In the genomic region with DNA sequence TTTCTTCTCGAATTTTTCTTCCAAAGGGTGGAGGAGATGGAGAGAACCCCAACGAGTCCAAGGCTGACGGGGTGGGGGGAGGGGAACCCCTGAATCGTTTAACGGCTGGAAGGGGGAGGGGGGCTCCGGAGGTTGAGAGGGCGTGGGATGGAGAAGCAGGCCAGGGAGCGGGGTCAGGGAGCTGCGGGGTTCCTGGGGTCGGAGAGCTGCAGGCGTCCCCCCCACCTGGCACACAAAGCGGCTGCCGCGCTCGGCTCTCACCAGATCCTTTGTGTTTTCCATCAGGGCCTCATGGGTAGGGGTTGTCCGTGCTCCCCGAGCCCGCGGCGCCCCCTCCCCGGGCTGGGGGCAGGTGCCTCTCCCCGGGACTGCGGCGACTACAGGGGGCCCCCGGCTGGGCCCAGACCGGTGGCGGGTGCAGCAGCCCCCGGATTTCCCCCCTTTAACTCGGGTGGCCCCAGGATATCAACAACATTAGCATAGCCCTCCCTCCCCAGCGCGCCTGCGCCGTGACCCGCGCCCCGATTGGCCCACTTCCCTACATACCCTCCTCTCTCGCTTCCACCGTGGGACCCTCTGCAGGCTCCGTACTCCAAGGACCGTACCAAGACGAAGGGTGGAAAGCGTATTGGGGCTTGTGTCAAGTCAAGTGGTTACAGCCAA, we compare ENCODE assay signal across 1 cellular context.
TF ChIP-seq lines count a peak whose summit lies in the region.

A gene (minus strand): TSS at position 476 of the 663 bp plus-strand sequence. CDS start 34,888 bp downstream, outside the sequence.

TF ChIP-seq in HepG2, 621 proteins besides CTCF, POLR2A, EP300 and RAD21 (continued from another document and continues in another):
- TF ChIP-seq ZNF253 (CRISPR knock-in tag; IDR thresholded peaks at IDR 0.05; ENCODE audit: borderline replicate concordance) (0 out of 2 replicates have a peak, but pooled peaks have one; percentile 10), ARNT (IDR thresholded peaks at IDR 0.05) (no peak), FOXA3 (CRISPR knock-in tag; IDR thresholded peaks at IDR 0.05) (peak; percentile 31; the same call in 1 of the 2 replicates), IRX3 (CRISPR knock-in tag; IDR thresholded peaks at IDR 0.05; ENCODE audit: borderline replicate concordance, low read depth) (no peak), TGIF2 (CRISPR knock-in tag; IDR thresholded peaks at IDR 0.05) (no peak; the same call in 1 of the 2 replicates), MTA3 (CRISPR knock-in tag; IDR thresholded peaks at IDR 0.05) (no peak), IKZF4 (CRISPR knock-in tag; IDR thresholded peaks at IDR 0.05; ENCODE audit: borderline replicate concordance, low read depth, not compliant biosample characterization) (no peak), HOXD1 (CRISPR knock-in tag; IDR thresholded peaks at IDR 0.05) (no peak), ZNF446 (CRISPR knock-in tag; IDR thresholded peaks at IDR 0.05) (no peak), SOX13 (IDR thresholded peaks at IDR 0.05) (no peak), SOX13 (CRISPR knock-in tag; conservative IDR thresholded peaks at IDR 0.05 in 1 of 2, IDR thresholded peaks at IDR 0.05 in 1 of 2) (no peak; a peak in 1 of 4 replicates), SCMH1 (CRISPR knock-in tag; IDR thresholded peaks at IDR 0.05; ENCODE audit: borderline replicate concordance) (no peak), ZNF552 (CRISPR knock-in tag; IDR thresholded peaks at IDR 0.05; ENCODE audit: borderline replicate concordance) (no peak), MTF2 (CRISPR knock-in tag; IDR thresholded peaks at IDR 0.05; ENCODE audit: borderline replicate concordance) (no peak), ZNF629 (CRISPR knock-in tag; conservative IDR thresholded peaks at IDR 0.05) (no peak), TEAD3 (CRISPR knock-in tag; optimal IDR thresholded peaks at IDR 0.05; ENCODE audit: borderline replicate concordance) (peak; percentile 40), HNRNPLL (IDR thresholded peaks at IDR 0.05; ENCODE audit: low read depth, low read length, poor library complexity, severe bottlenecking) (no peak), ZNF572 (CRISPR knock-in tag; IDR thresholded peaks at IDR 0.05) (peak; percentile 66; the same call in 1 of the 2 replicates), ZNF747 (CRISPR knock-in tag; IDR thresholded peaks at IDR 0.05; ENCODE audit: borderline replicate concordance) (no peak), TRIM24 (CRISPR knock-in tag; IDR thresholded peaks at IDR 0.05) (no peak), ZNF354B (CRISPR knock-in tag; IDR thresholded peaks at IDR 0.05) (no peak), KMT2B (CRISPR knock-in tag; IDR thresholded peaks at IDR 0.05) (no peak; the same call in 1 of the 2 replicates), HOXA9 (CRISPR knock-in tag; IDR thresholded peaks at IDR 0.05; ENCODE audit: borderline replicate concordance) (no peak), MAFG (CRISPR knock-in tag; IDR thresholded peaks at IDR 0.05) (no peak)
- TF ChIP-seq, protein P1, sequence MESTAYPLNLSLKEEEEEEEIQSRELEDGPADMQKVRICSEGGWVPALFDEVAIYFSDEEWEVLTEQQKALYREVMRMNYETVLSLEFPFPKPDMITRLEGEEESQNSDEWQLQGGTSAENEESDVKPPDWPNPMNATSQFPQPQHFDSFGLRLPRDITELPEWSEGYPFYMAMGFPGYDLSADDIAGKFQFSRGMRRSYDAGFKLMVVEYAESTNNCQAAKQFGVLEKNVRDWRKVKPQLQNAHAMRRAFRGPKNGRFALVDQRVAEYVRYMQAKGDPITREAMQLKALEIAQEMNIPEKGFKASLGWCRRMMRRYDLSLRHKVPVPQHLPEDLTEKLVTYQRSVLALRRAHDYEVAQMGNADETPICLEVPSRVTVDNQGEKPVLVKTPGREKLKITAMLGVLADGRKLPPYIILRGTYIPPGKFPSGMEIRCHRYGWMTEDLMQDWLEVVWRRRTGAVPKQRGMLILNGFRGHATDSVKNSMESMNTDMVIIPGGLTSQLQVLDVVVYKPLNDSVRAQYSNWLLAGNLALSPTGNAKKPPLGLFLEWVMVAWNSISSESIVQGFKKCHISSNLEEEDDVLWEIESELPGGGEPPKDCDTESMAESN (CRISPR knock-in tag; conservative IDR thresholded peaks at IDR 0.05), result no peak
- TF ChIP-seq, protein P2, sequence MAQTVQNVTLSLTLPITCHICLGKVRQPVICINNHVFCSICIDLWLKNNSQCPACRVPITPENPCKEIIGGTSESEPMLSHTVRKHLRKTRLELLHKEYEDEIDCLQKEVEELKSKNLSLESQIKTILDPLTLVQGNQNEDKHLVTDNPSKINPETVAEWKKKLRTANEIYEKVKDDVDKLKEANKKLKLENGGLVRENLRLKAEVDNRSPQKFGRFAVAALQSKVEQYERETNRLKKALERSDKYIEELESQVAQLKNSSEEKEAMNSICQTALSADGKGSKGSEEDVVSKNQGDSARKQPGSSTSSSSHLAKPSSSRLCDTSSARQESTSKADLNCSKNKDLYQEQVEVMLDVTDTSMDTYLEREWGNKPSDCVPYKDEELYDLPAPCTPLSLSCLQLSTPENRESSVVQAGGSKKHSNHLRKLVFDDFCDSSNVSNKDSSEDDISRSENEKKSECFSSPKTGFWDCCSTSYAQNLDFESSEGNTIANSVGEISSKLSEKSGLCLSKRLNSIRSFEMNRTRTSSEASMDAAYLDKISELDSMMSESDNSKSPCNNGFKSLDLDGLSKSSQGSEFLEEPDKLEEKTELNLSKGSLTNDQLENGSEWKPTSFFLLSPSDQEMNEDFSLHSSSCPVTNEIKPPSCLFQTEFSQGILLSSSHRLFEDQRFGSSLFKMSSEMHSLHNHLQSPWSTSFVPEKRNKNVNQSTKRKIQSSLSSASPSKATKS (CRISPR knock-in tag; IDR thresholded peaks at IDR 0.05), result no peak
- TF ChIP-seq, protein P3, sequence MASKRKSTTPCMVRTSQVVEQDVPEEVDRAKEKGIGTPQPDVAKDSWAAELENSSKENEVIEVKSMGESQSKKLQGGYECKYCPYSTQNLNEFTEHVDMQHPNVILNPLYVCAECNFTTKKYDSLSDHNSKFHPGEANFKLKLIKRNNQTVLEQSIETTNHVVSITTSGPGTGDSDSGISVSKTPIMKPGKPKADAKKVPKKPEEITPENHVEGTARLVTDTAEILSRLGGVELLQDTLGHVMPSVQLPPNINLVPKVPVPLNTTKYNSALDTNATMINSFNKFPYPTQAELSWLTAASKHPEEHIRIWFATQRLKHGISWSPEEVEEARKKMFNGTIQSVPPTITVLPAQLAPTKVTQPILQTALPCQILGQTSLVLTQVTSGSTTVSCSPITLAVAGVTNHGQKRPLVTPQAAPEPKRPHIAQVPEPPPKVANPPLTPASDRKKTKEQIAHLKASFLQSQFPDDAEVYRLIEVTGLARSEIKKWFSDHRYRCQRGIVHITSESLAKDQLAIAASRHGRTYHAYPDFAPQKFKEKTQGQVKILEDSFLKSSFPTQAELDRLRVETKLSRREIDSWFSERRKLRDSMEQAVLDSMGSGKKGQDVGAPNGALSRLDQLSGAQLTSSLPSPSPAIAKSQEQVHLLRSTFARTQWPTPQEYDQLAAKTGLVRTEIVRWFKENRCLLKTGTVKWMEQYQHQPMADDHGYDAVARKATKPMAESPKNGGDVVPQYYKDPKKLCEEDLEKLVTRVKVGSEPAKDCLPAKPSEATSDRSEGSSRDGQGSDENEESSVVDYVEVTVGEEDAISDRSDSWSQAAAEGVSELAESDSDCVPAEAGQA (IDR thresholded peaks at IDR 0.05; ENCODE audit: low read depth), result no peak; the same call in 1 of the 2 replicates
- TF ChIP-seq, protein P3 (CRISPR knock-in tag; IDR thresholded peaks at IDR 0.05; ENCODE audit: borderline replicate concordance), result 0 out of 2 replicates have a peak, but pooled peaks have one; percentile 21
- TF ChIP-seq, protein P4, sequence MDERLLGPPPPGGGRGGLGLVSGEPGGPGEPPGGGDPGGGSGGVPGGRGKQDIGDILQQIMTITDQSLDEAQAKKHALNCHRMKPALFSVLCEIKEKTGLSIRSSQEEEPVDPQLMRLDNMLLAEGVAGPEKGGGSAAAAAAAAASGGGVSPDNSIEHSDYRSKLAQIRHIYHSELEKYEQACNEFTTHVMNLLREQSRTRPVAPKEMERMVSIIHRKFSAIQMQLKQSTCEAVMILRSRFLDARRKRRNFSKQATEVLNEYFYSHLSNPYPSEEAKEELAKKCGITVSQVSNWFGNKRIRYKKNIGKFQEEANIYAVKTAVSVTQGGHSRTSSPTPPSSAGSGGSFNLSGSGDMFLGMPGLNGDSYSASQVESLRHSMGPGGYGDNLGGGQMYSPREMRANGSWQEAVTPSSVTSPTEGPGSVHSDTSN (CRISPR knock-in tag; IDR thresholded peaks at IDR 0.05), result no peak
- TF ChIP-seq, protein P5, sequence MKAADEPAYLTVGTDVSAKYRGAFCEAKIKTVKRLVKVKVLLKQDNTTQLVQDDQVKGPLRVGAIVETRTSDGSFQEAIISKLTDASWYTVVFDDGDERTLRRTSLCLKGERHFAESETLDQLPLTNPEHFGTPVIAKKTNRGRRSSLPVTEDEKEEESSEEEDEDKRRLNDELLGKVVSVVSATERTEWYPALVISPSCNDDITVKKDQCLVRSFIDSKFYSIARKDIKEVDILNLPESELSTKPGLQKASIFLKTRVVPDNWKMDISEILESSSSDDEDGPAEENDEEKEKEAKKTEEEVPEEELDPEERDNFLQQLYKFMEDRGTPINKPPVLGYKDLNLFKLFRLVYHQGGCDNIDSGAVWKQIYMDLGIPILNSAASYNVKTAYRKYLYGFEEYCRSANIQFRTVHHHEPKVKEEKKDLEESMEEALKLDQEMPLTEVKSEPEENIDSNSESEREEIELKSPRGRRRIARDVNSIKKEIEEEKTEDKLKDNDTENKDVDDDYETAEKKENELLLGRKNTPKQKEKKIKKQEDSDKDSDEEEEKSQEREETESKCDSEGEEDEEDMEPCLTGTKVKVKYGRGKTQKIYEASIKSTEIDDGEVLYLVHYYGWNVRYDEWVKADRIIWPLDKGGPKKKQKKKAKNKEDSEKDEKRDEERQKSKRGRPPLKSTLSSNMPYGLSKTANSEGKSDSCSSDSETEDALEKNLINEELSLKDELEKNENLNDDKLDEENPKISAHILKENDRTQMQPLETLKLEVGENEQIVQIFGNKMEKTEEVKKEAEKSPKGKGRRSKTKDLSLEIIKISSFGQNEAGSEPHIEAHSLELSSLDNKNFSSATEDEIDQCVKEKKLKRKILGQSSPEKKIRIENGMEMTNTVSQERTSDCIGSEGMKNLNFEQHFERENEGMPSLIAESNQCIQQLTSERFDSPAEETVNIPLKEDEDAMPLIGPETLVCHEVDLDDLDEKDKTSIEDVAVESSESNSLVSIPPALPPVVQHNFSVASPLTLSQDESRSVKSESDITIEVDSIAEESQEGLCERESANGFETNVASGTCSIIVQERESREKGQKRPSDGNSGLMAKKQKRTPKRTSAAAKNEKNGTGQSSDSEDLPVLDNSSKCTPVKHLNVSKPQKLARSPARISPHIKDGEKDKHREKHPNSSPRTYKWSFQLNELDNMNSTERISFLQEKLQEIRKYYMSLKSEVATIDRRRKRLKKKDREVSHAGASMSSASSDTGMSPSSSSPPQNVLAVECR (CRISPR knock-in tag; IDR thresholded peaks at IDR 0.05; ENCODE audit: borderline replicate concordance), result no peak
- TF ChIP-seq, protein P6, sequence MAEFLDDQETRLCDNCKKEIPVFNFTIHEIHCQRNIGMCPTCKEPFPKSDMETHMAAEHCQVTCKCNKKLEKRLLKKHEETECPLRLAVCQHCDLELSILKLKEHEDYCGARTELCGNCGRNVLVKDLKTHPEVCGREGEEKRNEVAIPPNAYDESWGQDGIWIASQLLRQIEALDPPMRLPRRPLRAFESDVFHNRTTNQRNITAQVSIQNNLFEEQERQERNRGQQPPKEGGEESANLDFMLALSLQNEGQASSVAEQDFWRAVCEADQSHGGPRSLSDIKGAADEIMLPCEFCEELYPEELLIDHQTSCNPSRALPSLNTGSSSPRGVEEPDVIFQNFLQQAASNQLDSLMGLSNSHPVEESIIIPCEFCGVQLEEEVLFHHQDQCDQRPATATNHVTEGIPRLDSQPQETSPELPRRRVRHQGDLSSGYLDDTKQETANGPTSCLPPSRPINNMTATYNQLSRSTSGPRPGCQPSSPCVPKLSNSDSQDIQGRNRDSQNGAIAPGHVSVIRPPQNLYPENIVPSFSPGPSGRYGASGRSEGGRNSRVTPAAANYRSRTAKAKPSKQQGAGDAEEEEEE (CRISPR knock-in tag; IDR thresholded peaks at IDR 0.05; ENCODE audit: borderline replicate concordance), result no peak
